Comparison of ENCODE assay signal across 23 cellular contexts in genomic region chr16:49786926-49787557, GRCh38.
"Had no signal": no experiment of that assay in that cellular context is flagged by ENCODE, and none has a peak within 500 bp of the region (broad histone marks: within the 10 kb centered on the region; RNA-seq: fewer than 3 reads in every experiment).

No MANE protein-coding gene starts in this region.

- H3K4me3 Mint-ChIP-seq: central memory CD8-positive, alpha-beta T cell; naive B cell; nephron progenitor cell; stimulated activated naive B cell treated with anti-CD40 and anti-IgM and Interleukin-4, amounts not matched to agents 10 μg/mL and 1 μg/mL and 100 μg/mL, for 72 hours; stimulated activated naive CD8-positive, alpha-beta T cell treated with anti-CD3 and anti-CD28 coated beads, Interleukin-15, amount 100 ng/mL, for 72 hours had no signal

- DNase-seq: cortex of kidney; effector memory CD4-positive, alpha-beta T cell; heart right ventricle; islet precursor cell; left ventricle myocardium superior; mesenchymal stem cell; midbrain; naive B cell; nephron progenitor cell; posterior cingulate gyrus; right cardiac atrium; stimulated activated CD4-positive, alpha-beta T cell treated with anti-CD3 and anti-CD28 coated beads, Interleukin-15, amount 100 ng/mL, for 24 hours; stimulated activated CD4-positive, alpha-beta T cell treated with anti-CD3 and anti-CD28 coated beads, Interleukin-1b, Interleukin-23, amount 100 ng/mL, for 48 hours; stimulated activated CD4-positive, alpha-beta T cell treated with anti-CD3 and anti-CD28 coated beads, Interleukin-4, amount 100 ng/mL, for 4 hours; stimulated activated naive B cell treated with anti-CD40 and anti-IgM and Interleukin-4, amounts not matched to agents 10 μg/mL and 1 μg/mL and 100 μg/mL, for 72 hours; stimulated activated naive CD8-positive, alpha-beta T cell treated with anti-CD3 and anti-CD28 coated beads, Interleukin-15, amount 100 ng/mL, for 72 hours; testis; transverse colon had no signal

- H3K36me3 ChIP-seq: neutrophil, transverse colon had no signal

- H3K4me2 ChIP-seq: smooth muscle cell had no signal

- ATAC-seq: esophagus mucosa; left ventricle myocardium superior; right cardiac atrium; stimulated activated naive B cell treated with anti-CD40 and anti-IgM and Interleukin-4, amounts not matched to agents 10 μg/mL and 1 μg/mL and 100 μg/mL, for 72 hours; stimulated activated naive CD8-positive, alpha-beta T cell treated with anti-CD3 and anti-CD28 coated beads, Interleukin-15, amount 100 ng/mL, for 72 hours had no signal

- H3K27ac Mint-ChIP-seq: naive B cell; nephron progenitor cell; stimulated activated naive B cell treated with anti-CD40 and anti-IgM and Interleukin-4, amounts not matched to agents 10 μg/mL and 1 μg/mL and 100 μg/mL, for 72 hours had no signal

- H3K27me3 Mint-ChIP-seq: naive B cell; stimulated activated naive B cell treated with anti-CD40 and anti-IgM and Interleukin-4, amounts not matched to agents 10 μg/mL and 1 μg/mL and 100 μg/mL, for 72 hours had no signal

- H3K36me3 Mint-ChIP-seq: naive B cell; stimulated activated naive B cell treated with anti-CD40 and anti-IgM and Interleukin-4, amounts not matched to agents 10 μg/mL and 1 μg/mL and 100 μg/mL, for 72 hours had no signal

- H3K4me1 Mint-ChIP-seq: central memory CD8-positive, alpha-beta T cell; stimulated activated naive B cell treated with anti-CD40 and anti-IgM and Interleukin-4, amounts not matched to agents 10 μg/mL and 1 μg/mL and 100 μg/mL, for 72 hours; stimulated activated naive CD8-positive, alpha-beta T cell treated with anti-CD3 and anti-CD28 coated beads, Interleukin-15, amount 100 ng/mL, for 72 hours had no signal

- H3K4me1 ChIP-seq: transverse colon had no signal

- H3K9me3 ChIP-seq: heart right ventricle, neutrophil, testis, transverse colon had no signal

- H3K4me3 ChIP-seq: heart right ventricle, lung, smooth muscle cell, testis, transverse colon had no signal

- H3K27me3 ChIP-seq: heart right ventricle, neutrophil, testis, transverse colon had no signal

- H3K9me3 Mint-ChIP-seq: central memory CD8-positive, alpha-beta T cell; stimulated activated naive CD8-positive, alpha-beta T cell treated with anti-CD3 and anti-CD28 coated beads, Interleukin-15, amount 100 ng/mL, for 72 hours had no signal

- H3K27ac ChIP-seq: neutrophil had no signal
